In the genomic region with DNA sequence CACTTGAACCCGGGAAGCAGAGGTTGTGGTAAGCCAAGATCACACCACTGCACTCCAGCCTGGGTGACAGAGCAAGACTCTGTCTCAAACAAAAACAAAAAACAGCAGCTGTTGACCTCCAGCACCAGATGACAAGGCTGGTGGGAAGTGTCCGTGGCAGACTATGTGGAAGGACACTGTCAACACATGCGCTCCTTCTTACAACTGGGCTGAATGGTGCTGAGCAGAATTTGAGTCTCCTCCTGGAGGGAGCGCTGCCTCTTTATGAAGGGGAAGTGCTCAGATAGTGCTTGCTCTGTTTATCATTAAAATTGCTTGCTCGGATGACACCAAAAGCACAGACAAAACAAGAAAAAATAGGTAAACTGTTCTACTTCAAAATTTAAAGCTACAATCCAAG, we compare ENCODE assay signal across 20 cellular contexts. TPM values are rescaled to one million over a fixed set of nuclear protein-coding genes. Genes with fewer than 3 reads are reported as not detected.
DNase-seq lines count a peak whose midpoint lies in the region; TF ChIP-seq lines count a peak whose summit lies in the region.
"Had no signal": no experiment of that assay in that cellular context is flagged by ENCODE, and none has a peak within 500 bp of the region (broad histone marks: within the 10 kb centered on the region; RNA-seq: fewer than 3 reads in every experiment).

No MANE protein-coding gene starts in this region.

- H3K36me3 ChIP-seq in vagina (no peaks in the 10 kb centered on the region), Peyer's patch (no peaks in the 10 kb centered on the region)
- H3K36me3 ChIP-seq: SJCRH30 had no signal

- H3K36me3 Mint-ChIP-seq in activated naive CD8-positive, alpha-beta T cell = no peaks in the 10 kb centered on the region
- H3K36me3 Mint-ChIP-seq in activated naive CD8-positive, alpha-beta T cell treated with anti-CD3 and anti-CD28 coated beads for 36 hours = no peaks in the 10 kb centered on the region
- H3K36me3 Mint-ChIP-seq in endothelial cell (ENCODE audit: low read depth, unreplicated experiment) (peaks cover 24% of the 10 kb centered on the region), neural crest cell (ENCODE audit: low read depth) (no peaks in the 10 kb centered on the region)

- no peaks in the 10 kb centered on the region for H3K27me3 Mint-ChIP-seq in activated naive CD8-positive, alpha-beta T cell
- H3K27me3 Mint-ChIP-seq in activated naive CD8-positive, alpha-beta T cell treated with anti-CD3 and anti-CD28 coated beads for 36 hours = no peaks in the 10 kb centered on the region
- H3K27me3 Mint-ChIP-seq in endothelial cell (ENCODE audit: unreplicated experiment) (peaks cover 11% of the 10 kb centered on the region), neural crest cell (ENCODE audit: low read depth) (no peaks in the 10 kb centered on the region)

- DNase-seq in activated naive CD8-positive, alpha-beta T cell treated with anti-CD3 and anti-CD28 coated beads for 36 hours = no peak
- DNase-seq in endothelial cell (ENCODE audit: low spot score) (no peak), neural crest cell (ENCODE audit: low read depth, low spot score) (no peak), vagina (ENCODE audit: extremely low spot score in 2 of 2) (no peak), NCI-H2171 (lab: John Stamatoyannopoulos, UW) (no peak), Peyer's patch (no peak), NCI-H446 (lab: John Stamatoyannopoulos, UW) (no peak)
- DNase-seq: 8988T, DMS153, GF-D8, GOT3, NCI-H1105 treated with DMSO at 0.1 percent for 48 hours, NCI-H1694, NCI-H2081 treated with DMSO at 0.1 percent for 48 hours, NCI-H2227 treated with DMSO at 0.1 percent for 48 hours, NCI-H524 treated with DMSO at 0.1 percent for 48 hours, PC-3 had no signal

- H3K4me1 ChIP-seq in vagina = peaks cover 9% of the 10 kb centered on the region
- H3K4me1 ChIP-seq in Peyer's patch = no peaks in the 10 kb centered on the region

- H3K4me1 Mint-ChIP-seq in activated naive CD8-positive, alpha-beta T cell (ENCODE audit: low read depth) = peaks cover 11% of the 10 kb centered on the region
- H3K4me1 Mint-ChIP-seq in activated naive CD8-positive, alpha-beta T cell treated with anti-CD3 and anti-CD28 coated beads for 36 hours = peaks cover 10% of the 10 kb centered on the region
- H3K4me1 Mint-ChIP-seq in endothelial cell (ENCODE audit: unreplicated experiment) (peaks cover 6% of the 10 kb centered on the region), neural crest cell (peaks cover 16% of the 10 kb centered on the region)

- TF ChIP-seq POLR2A in vagina (IDR thresholded peaks at IDR 0.05) (no peak), Peyer's patch (IDR thresholded peaks at IDR 0.05) (no peak)

- H3K4me3 Mint-ChIP-seq in activated naive CD8-positive, alpha-beta T cell = no peak overlapping the region
- H3K4me3 Mint-ChIP-seq in activated naive CD8-positive, alpha-beta T cell treated with anti-CD3 and anti-CD28 coated beads for 36 hours = no peak overlapping the region
- no peak overlapping the region for H3K4me3 Mint-ChIP-seq in endothelial cell (ENCODE audit: unreplicated experiment)
- peak overlapping the region; percentile 21 for H3K4me3 Mint-ChIP-seq in neural crest cell

- peak overlapping the region; percentile 34 for H3K27ac Mint-ChIP-seq in activated naive CD8-positive, alpha-beta T cell
- H3K27ac Mint-ChIP-seq in activated naive CD8-positive, alpha-beta T cell treated with anti-CD3 and anti-CD28 coated beads for 36 hours = no peak overlapping the region
- peak overlapping the region; percentile 4 for H3K27ac Mint-ChIP-seq in endothelial cell (ENCODE audit: unreplicated experiment)
- H3K27ac Mint-ChIP-seq in neural crest cell (ENCODE audit: unreplicated experiment) = no peak overlapping the region

- H3K27me3 ChIP-seq in vagina (no peaks in the 10 kb centered on the region), Peyer's patch (no peaks in the 10 kb centered on the region)
- H3K27me3 ChIP-seq: SJCRH30 had no signal

- TF ChIP-seq CTCF in endothelial cell (IDR thresholded peaks at IDR 0.05; ENCODE audit: unreplicated experiment) = no peak
- no peak for TF ChIP-seq CTCF in neural crest cell (conservative IDR thresholded peaks at IDR 0.05)
- TF ChIP-seq CTCF in vagina (IDR thresholded peaks at IDR 0.05) = no peak
- no peak for TF ChIP-seq CTCF in Peyer's patch (IDR thresholded peaks at IDR 0.05)

- intact Hi-C loops in vagina (cut with DNase I) = loop anchor here (2.0 kb wide), 1 partner anchor 35 kb away; no protein-coding TSS in a partner anchor

- no peaks in the 10 kb centered on the region for H3K9me3 Mint-ChIP-seq in activated naive CD8-positive, alpha-beta T cell (ENCODE audit: low read depth)
- H3K9me3 Mint-ChIP-seq in activated naive CD8-positive, alpha-beta T cell treated with anti-CD3 and anti-CD28 coated beads for 36 hours = no peaks in the 10 kb centered on the region
- H3K9me3 Mint-ChIP-seq in endothelial cell (ENCODE audit: unreplicated experiment) (no peaks in the 10 kb centered on the region), neural crest cell (no peaks in the 10 kb centered on the region)

- peak overlapping the region; percentile 87 for H3K27ac ChIP-seq in vagina
- H3K27ac ChIP-seq in Peyer's patch = no peak overlapping the region
- H3K27ac ChIP-seq: SJCRH30 had no signal

- H3K4me3 ChIP-seq in vagina (no peak overlapping the region), Peyer's patch (no peak overlapping the region)
- H3K4me3 ChIP-seq: SJCRH30 had no signal

- H3K9me3 ChIP-seq in vagina (no peaks in the 10 kb centered on the region), Peyer's patch (no peaks in the 10 kb centered on the region)
- H3K9me3 ChIP-seq: SJCRH30 had no signal

RNA-seq across cellular contexts. Expression of gene CFAP157, which starts 9.2 kb away (rescaled TPM):
- not detected for total RNA-seq in activated naive CD8-positive, alpha-beta T cell treated with anti-CD3 and anti-CD28 coated beads for 36 hours
- total RNA-seq in endothelial cell (ENCODE audit: unreplicated experiment) (0.85 TPM), neural crest cell (0.16 TPM in 1 of 2 replicates, not detected in the other), vagina (not detected), Peyer's patch (under 1 TPM in 1 of 4 donors, not detected in 3; 0.27 TPM)
- total RNA-seq: LHCN-M2, PC-3, SJCRH30 had no signal

RNA-seq across cellular contexts. Expression of gene PTRH1, which starts 17.9 kb away (rescaled TPM):
- 10 to 100 TPM; 19.7 to 21.2 TPM for total RNA-seq in activated naive CD8-positive, alpha-beta T cell treated with anti-CD3 and anti-CD28 coated beads for 36 hours
- total RNA-seq in endothelial cell (ENCODE audit: unreplicated experiment) (15.3 TPM), neural crest cell (7.2 and 9.8 TPM in 2 replicates), vagina (2.2 TPM), Peyer's patch (10 to 100 TPM in 1 of 4 donors, 1 to 10 TPM in 2, not detected in 1; 5.2 to 14.9 (median 7.9) TPM)

RNA-seq across cellular contexts. Expression of gene TTC16, which starts 18.3 kb away (rescaled TPM):
- total RNA-seq in activated naive CD8-positive, alpha-beta T cell treated with anti-CD3 and anti-CD28 coated beads for 36 hours = 1 to 10 TPM; 1.3 to 1.4 TPM
- total RNA-seq in endothelial cell (ENCODE audit: unreplicated experiment) (0.08 TPM), neural crest cell (not detected in 2 replicates), vagina (0.25 TPM), Peyer's patch (not detected)
- total RNA-seq: LHCN-M2, SJCRH30 had no signal

RNA-seq across cellular contexts. Expression of gene TOR2A, which starts 37.5 kb away (rescaled TPM):
- 10 to 100 TPM; 17.7 to 18.1 TPM for total RNA-seq in activated naive CD8-positive, alpha-beta T cell treated with anti-CD3 and anti-CD28 coated beads for 36 hours
- total RNA-seq in endothelial cell (ENCODE audit: unreplicated experiment) (29.1 TPM), neural crest cell (25.7 and 27.4 TPM in 2 replicates), vagina (12.3 TPM), Peyer's patch (10 to 100 TPM; 26.4 to 70.9 (median 35.4) TPM)

Comparison
In these comparisons a context has a peak if more than half of its experiments do, and no peak if none do; other contexts are left out.
1. H3K27ac Mint-ChIP-seq: peak in activated naive CD8-positive, alpha-beta T cell (single experiment) and endothelial cell (single experiment); none in activated naive CD8-positive, alpha-beta T cell treated with anti-CD3 and anti-CD28 coated beads for 36 hours (single experiment) and neural crest cell (single experiment).